In genomic region chr17:21140911-21141310, GRCh38 we compare ENCODE assay signal across 1 cellular context.
TF ChIP-seq lines count a peak whose summit lies in the region.

No MANE protein-coding gene starts in this region.

TF ChIP-seq in SK-N-SH treated with all-trans-retinoic acid at 6 μM for 48 hours, 23 proteins besides CTCF, POLR2A, EP300 and RAD21 (continued from another document):
- TF ChIP-seq POU6F1 (CRISPR knock-in tag; IDR thresholded peaks at IDR 0.05; ENCODE audit: borderline replicate concordance, low read depth) (no peak), ESRRG (CRISPR knock-in tag; IDR thresholded peaks at IDR 0.05) (no peak), SNAI2 (CRISPR knock-in tag; IDR thresholded peaks at IDR 0.05) (no peak), ZC3H10 (CRISPR knock-in tag; IDR thresholded peaks at IDR 0.05) (no peak), CSDC2 (CRISPR knock-in tag; IDR thresholded peaks at IDR 0.05) (no peak)
